20 cellular contexts compared by ENCODE assay signal in the genomic region with DNA sequence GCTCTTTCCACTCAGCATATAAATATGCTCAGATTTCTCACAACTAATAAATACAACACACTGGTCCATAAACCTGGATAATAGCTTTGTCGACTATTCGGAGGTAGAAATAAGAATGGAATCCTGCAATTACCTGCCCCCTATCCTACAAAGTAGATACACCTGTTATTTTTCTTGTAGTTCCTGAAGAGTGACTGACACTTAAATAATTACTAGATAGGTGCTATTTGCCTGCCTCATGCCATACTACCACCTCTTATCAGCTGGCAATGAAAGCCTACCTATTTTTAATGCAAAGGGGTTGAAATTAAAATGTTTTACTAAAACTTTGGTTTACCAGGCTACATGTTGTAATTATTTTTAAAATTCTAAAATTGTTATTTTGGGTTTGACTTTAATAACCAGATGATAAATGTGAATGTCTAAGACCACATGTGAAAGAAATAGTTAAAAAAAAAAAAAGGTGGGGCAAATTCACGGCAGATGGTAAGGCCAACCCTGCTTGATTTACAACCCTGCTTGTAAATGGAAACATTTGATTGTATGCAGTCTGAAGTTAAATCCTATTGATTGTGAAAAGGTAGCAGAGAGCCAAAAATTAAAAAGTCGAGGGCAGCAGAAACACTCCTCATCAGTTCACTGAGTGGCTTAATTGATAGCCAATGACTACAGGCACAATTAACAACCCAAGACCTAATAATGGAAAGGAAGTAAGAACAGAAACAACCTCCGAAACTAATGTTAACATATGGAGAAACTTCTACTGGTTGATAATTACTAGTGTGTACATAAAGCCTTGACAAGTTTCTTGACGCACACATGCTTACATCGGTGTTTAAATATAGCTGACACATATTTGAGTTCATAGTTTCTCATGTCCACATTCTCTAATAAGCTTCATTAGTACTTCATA. TPM values are rescaled to one million over a fixed set of nuclear protein-coding genes. Genes with fewer than 3 reads are reported as not detected.
A peak's percentile ranks its signal among the peaks of the same experiment; 100 is the strongest.
DNase-seq lines count a peak whose midpoint lies in the region; ATAC-seq and TF ChIP-seq lines count a peak whose summit lies in the region.
"Had no signal": no experiment of that assay in that cellular context is flagged by ENCODE, and none has a peak within 500 bp of the region (broad histone marks: within the 10 kb centered on the region; RNA-seq: fewer than 3 reads in every experiment).

No MANE protein-coding gene starts in this region.

- no peaks in the 10 kb centered on the region for H4K20me1 ChIP-seq in hepatocyte (ENCODE audit: insufficient read depth, poor library complexity, severe bottlenecking)

- H3K27me3 ChIP-seq in hepatocyte (no peaks in the 10 kb centered on the region), breast epithelium (no peaks in the 10 kb centered on the region)
- H3K27me3 ChIP-seq: transverse colon had no signal

- DNase-seq in DMS 273 treated with DMSO at 0.1 percent for 48 hours (lab: John Stamatoyannopoulos, UW) = peak; percentile 20
- DNase-seq in GM13977 (ENCODE audit: low spot score) = peak; percentile 15
- DNase-seq in NCI-H146 treated with DMSO at 0.1 percent for 48 hours (lab: John Stamatoyannopoulos, UW; ENCODE audit: unreplicated experiment) = peak; percentile 5
- DNase-seq in hepatocyte (ENCODE audit: low spot score) = no peak
- DNase-seq in breast epithelium (ENCODE audit: low spot score in 2 of 2) = no peak
- DNase-seq: activated CD4-positive, alpha-beta T cell treated with anti-CD3 and anti-CD28 coated beads, Interleukin-2, amount 50 U/mL, for 1 hour; activated T-cell treated with anti-CD3 and anti-CD28 coated beads, Interleukin-2, amount 50 U/mL, for 48 hours; Calu3; effector memory CD4-positive, alpha-beta T cell; GF-D8; glutamatergic neuron; NCI-H1436 treated with DMSO at 0.1 percent for 48 hours; NCI-H446 treated with DMSO at 0.1 percent for 48 hours; stimulated activated CD4-positive, alpha-beta T cell treated with anti-CD3 and anti-CD28 coated beads, Interleukin-12 subunit alpha, Interleukin-12 subunit beta, amount 100 ng/mL, for 4 hours; stimulated activated naive B cell treated with anti-CD40 and anti-IgM and Interleukin-4, amounts not matched to agents 10 μg/mL and 1 μg/mL and 100 μg/mL, for 72 hours; transverse colon had no signal

- H3K9me2 ChIP-seq in hepatocyte (replicated peaks; ENCODE audit: insufficient read depth) = no peaks in the 10 kb centered on the region

- peak overlapping the region; percentile 40 for H3K4me2 ChIP-seq in hepatocyte

- peak overlapping the region; percentile 47 for H3K27ac ChIP-seq in hepatocyte
- no peak overlapping the region for H3K27ac ChIP-seq in breast epithelium

- H3K79me2 ChIP-seq in hepatocyte = peaks cover 95% of the 10 kb centered on the region

- intact Hi-C loops in breast epithelium (cut with DNase I; ENCODE audit: low total_unique reads) = no loop called here

- 46% methylated on average over 7 of the region's 7 CpGs for WGBS in hepatocyte (ENCODE audit: low lambda C conversion rate, missing lambda C conversion rate)

- H3K36me3 ChIP-seq in hepatocyte (replicated peaks; ENCODE audit: insufficient read depth, low read depth) (no peaks in the 10 kb centered on the region), breast epithelium (no peaks in the 10 kb centered on the region)
- H3K36me3 ChIP-seq: transverse colon had no signal

- H3K4me1 ChIP-seq in hepatocyte (ENCODE audit: insufficient read depth) (peaks cover 4% of the 10 kb centered on the region), breast epithelium (peaks cover 0 to 9% of the 10 kb centered on the region in 2 donors)

- no peak for TF ChIP-seq POLR2A in breast epithelium (IDR thresholded peaks at IDR 0.05)

- H2AFZ ChIP-seq in hepatocyte = no peak overlapping the region

- TF ChIP-seq CTCF in GM13977 (IDR thresholded peaks at IDR 0.05; ENCODE audit: extremely low read depth, insufficient read depth, missing control alignments) (no peak), hepatocyte (IDR thresholded peaks at IDR 0.05; ENCODE audit: poor library complexity) (no peak), breast epithelium (IDR thresholded peaks at IDR 0.05) (no peak)

- no peak overlapping the region for H3K4me3 ChIP-seq in hepatocyte
- no peak overlapping the region for H3K4me3 ChIP-seq in breast epithelium
- H3K4me3 ChIP-seq: lung, SK-N-MC, transverse colon had no signal

- ATAC-seq in GM21619 (IDR thresholded peaks at IDR 0.05; ENCODE audit: unreplicated experiment) = no peak
- ATAC-seq in HG03039 (IDR thresholded peaks at IDR 0.05; ENCODE audit: unreplicated experiment) = no peak
- ATAC-seq: stimulated activated naive B cell treated with anti-CD40 and anti-IgM and Interleukin-4, amounts not matched to agents 10 μg/mL and 1 μg/mL and 100 μg/mL, for 72 hours had no signal

- in situ Hi-C loops in GM13977 (cut with MboI; ENCODE audit: low pct_unique_long_range_greater_than_20kb, low sequenced_read_pairs, unreplicated experiment) = no loop called here

- H3K9me3 ChIP-seq in hepatocyte (ENCODE audit: low read depth) = no peaks in the 10 kb centered on the region
- no peaks in the 10 kb centered on the region for H3K9me3 ChIP-seq in breast epithelium
- H3K9me3 ChIP-seq: transverse colon had no signal

RNA-seq across cellular contexts. Expression of a gene that starts 8.9 kb away (rescaled TPM):
- total RNA-seq in hepatocyte (27.1 and 30.1 TPM in 2 replicates), breast epithelium (10 to 100 TPM; 48.5 to 99.5 (median 55.2) TPM)
- polyA plus RNA-seq in hepatocyte = 5.2 and 8.1 TPM in 2 replicates

RNA-seq across cellular contexts. Expression of a gene that starts 9.7 kb away (rescaled TPM):
- total RNA-seq in hepatocyte = 35.0 and 37.6 TPM in 2 replicates
- 20.3 and 23.3 TPM in 2 replicates for polyA plus RNA-seq in hepatocyte
- 10 to 100 TPM; 35.8 to 48.2 (median 46.4) TPM for total RNA-seq in breast epithelium

Comparison
In these comparisons a context has a peak if more than half of its experiments do, and no peak if none do; other contexts are left out.
1. DNase-seq: peak in DMS 273 treated with DMSO at 0.1 percent for 48 hours (single experiment), GM13977 (single experiment) and NCI-H146 treated with DMSO at 0.1 percent for 48 hours (single experiment); none in hepatocyte (single experiment) and breast epithelium (0 of 2).